Comparison of ENCODE assay signal across 26 cellular contexts in the genomic region with DNA sequence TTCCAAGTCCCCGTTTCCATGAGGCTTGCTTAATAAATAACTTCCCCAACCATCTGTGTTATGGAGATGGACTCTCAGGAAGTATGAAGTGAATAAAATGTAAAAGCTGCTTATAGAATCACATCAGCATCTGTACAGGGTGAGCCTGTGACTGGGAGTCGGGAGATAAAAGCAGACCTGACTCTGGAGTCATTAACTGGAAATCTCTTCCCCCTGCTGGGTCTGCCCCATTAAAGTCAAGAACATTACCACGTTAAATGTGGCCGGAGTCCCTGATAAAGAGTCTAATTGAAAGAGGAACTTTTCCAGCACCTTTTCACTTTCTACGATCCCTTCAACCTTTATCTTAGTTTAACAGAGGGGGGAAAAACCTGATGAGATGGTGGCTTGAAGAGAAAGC.
"Had no signal": no experiment of that assay in that cellular context is flagged by ENCODE, and none has a peak within 500 bp of the region (broad histone marks: within the 10 kb centered on the region; RNA-seq: fewer than 3 reads in every experiment).

No MANE protein-coding gene starts in this region.

- H3K36me3 Mint-ChIP-seq: mesothelial cell of epicardium; naive thymus-derived CD4-positive, alpha-beta T cell; natural killer cell treated with Interleukin-12 subunit alpha and Interleukin-12 subunit beta and Interleukin-15 and Interleukin-18, amount 100 ng/mL, for 72 hours; neural progenitor cell; stimulated activated effector memory CD8-positive, alpha-beta T cell treated with anti-CD3 and anti-CD28 coated beads, Interleukin-12 subunit alpha, Interleukin-12 subunit beta, amount 100 ng/mL, for 72 hours; type B pancreatic cell had no signal

- H3K4me3 ChIP-seq: left lung, lower lobe of right lung, mucosa of descending colon, neural progenitor cell, psoas muscle, right atrium auricular region, right lobe of liver, smooth muscle cell, tibial nerve, uterus had no signal

- H3K27me3 Mint-ChIP-seq: natural killer cell treated with Interleukin-12 subunit alpha and Interleukin-12 subunit beta and Interleukin-15 and Interleukin-18, amount 100 ng/mL, for 72 hours; stimulated activated naive CD8-positive, alpha-beta T cell treated with anti-CD3 and anti-CD28 coated beads, Interleukin-15, Interleukin-2, amounts not matched to agents 100 ng/mL and 50 ng/mL, for 24 hours had no signal

- H3K27ac ChIP-seq: left lung, lower lobe of right lung, neural progenitor cell, neutrophil, parathyroid adenoma, psoas muscle, right atrium auricular region, right lobe of liver, tibial nerve, uterus had no signal

- H3K9ac ChIP-seq: neural progenitor cell, parathyroid adenoma had no signal

- H3K9me3 Mint-ChIP-seq: mesothelial cell of epicardium; neural progenitor cell; stimulated activated naive CD8-positive, alpha-beta T cell treated with anti-CD3 and anti-CD28 coated beads, Interleukin-15, Interleukin-2, amounts not matched to agents 100 ng/mL and 50 ng/mL, for 24 hours had no signal

- H3K4me3 Mint-ChIP-seq: mesothelial cell of epicardium; naive thymus-derived CD4-positive, alpha-beta T cell; natural killer cell treated with Interleukin-12 subunit alpha and Interleukin-12 subunit beta and Interleukin-15 and Interleukin-18, amount 100 ng/mL, for 72 hours; neural progenitor cell; stimulated activated effector memory CD8-positive, alpha-beta T cell treated with anti-CD3 and anti-CD28 coated beads, Interleukin-12 subunit alpha, Interleukin-12 subunit beta, amount 100 ng/mL, for 72 hours; stimulated activated naive CD8-positive, alpha-beta T cell treated with anti-CD3 and anti-CD28 coated beads, Interleukin-15, Interleukin-2, amounts not matched to agents 100 ng/mL and 50 ng/mL, for 24 hours; type B pancreatic cell had no signal

- H3K9me3 ChIP-seq: left lung, lower lobe of right lung, mucosa of descending colon, neutrophil, psoas muscle, right atrium auricular region, right lobe of liver, tibial nerve, uterus had no signal

- H3K79me2 ChIP-seq: parathyroid adenoma had no signal

- H3K4me1 Mint-ChIP-seq: mesothelial cell of epicardium; naive thymus-derived CD4-positive, alpha-beta T cell; stimulated activated effector memory CD8-positive, alpha-beta T cell treated with anti-CD3 and anti-CD28 coated beads, Interleukin-12 subunit alpha, Interleukin-12 subunit beta, amount 100 ng/mL, for 72 hours had no signal

- H3K36me3 ChIP-seq: left lung, lower lobe of right lung, neural progenitor cell, neutrophil, right atrium auricular region, right lobe of liver, tibial nerve, uterus had no signal

- ATAC-seq: left cardiac atrium; left lung; lower lobe of right lung; mucosa of descending colon; naive thymus-derived CD4-positive, alpha-beta T cell; natural killer cell treated with Interleukin-12 subunit alpha and Interleukin-12 subunit beta and Interleukin-15 and Interleukin-18, amount 100 ng/mL, for 72 hours; psoas muscle; right lobe of liver; stimulated activated effector memory CD8-positive, alpha-beta T cell treated with anti-CD3 and anti-CD28 coated beads, Interleukin-12 subunit alpha, Interleukin-12 subunit beta, amount 100 ng/mL, for 72 hours had no signal

- H3K4me2 ChIP-seq: neural progenitor cell, smooth muscle cell had no signal

- H2AFZ ChIP-seq: neural progenitor cell, parathyroid adenoma had no signal

- H3K27ac Mint-ChIP-seq: mesothelial cell of epicardium; naive thymus-derived CD4-positive, alpha-beta T cell; natural killer cell treated with Interleukin-12 subunit alpha and Interleukin-12 subunit beta and Interleukin-15 and Interleukin-18, amount 100 ng/mL, for 72 hours; neural progenitor cell; stimulated activated effector memory CD8-positive, alpha-beta T cell treated with anti-CD3 and anti-CD28 coated beads, Interleukin-12 subunit alpha, Interleukin-12 subunit beta, amount 100 ng/mL, for 72 hours; stimulated activated naive CD8-positive, alpha-beta T cell treated with anti-CD3 and anti-CD28 coated beads, Interleukin-15, Interleukin-2, amounts not matched to agents 100 ng/mL and 50 ng/mL, for 24 hours; type B pancreatic cell had no signal

- H3K27me3 ChIP-seq: left lung, neural progenitor cell, neutrophil, right atrium auricular region, right lobe of liver, tibial nerve, uterus had no signal

- DNase-seq: hippocampal formation; kidney glomerular epithelial cell; left cardiac atrium; left lung; lower lobe of right lung; mammary epithelial cell; mesenchymal stem cell; mucosa of descending colon; naive thymus-derived CD4-positive, alpha-beta T cell; occipital lobe; psoas muscle; right lobe of liver; stimulated activated CD4-positive, alpha-beta T cell treated with anti-CD3 and anti-CD28 coated beads, Interleukin-4, amount 100 ng/mL, for 24 hours; stimulated activated naive CD4-positive, alpha-beta T cell; uterus had no signal
